ENCODE assay signal across 1 cellular context in genomic region chrX:153032397-153033118, GRCh38.
A peak's percentile ranks its signal among the peaks of the same experiment; 100 is the strongest.
TF ChIP-seq lines count a peak whose summit lies in the region.

No MANE protein-coding gene starts in this region.

TF ChIP-seq in HepG2, 621 proteins besides CTCF, POLR2A, EP300 and RAD21 (continued from another document and continues in another):
- TF ChIP-seq ZNF142 (CRISPR knock-in tag; IDR thresholded peaks at IDR 0.05) (no peak), ZBTB33 (CRISPR knock-in tag; IDR thresholded peaks at IDR 0.05) (0 out of 2 replicates have a peak, but pooled peaks have one; percentile 6), ZNF776 (CRISPR knock-in tag; IDR thresholded peaks at IDR 0.05) (no peak), ZBTB37 (CRISPR knock-in tag; IDR thresholded peaks at IDR 0.05) (no peak), PRPF4 (IDR thresholded peaks at IDR 0.05; ENCODE audit: low read depth, low read length, poor library complexity, severe bottlenecking) (no peak), HOXA5 (CRISPR knock-in tag; IDR thresholded peaks at IDR 0.05) (no peak), AGO2 (optimal IDR thresholded peaks at IDR 0.05; ENCODE audit: low read depth, low read length) (no peak), ONECUT2 (CRISPR knock-in tag; IDR thresholded peaks at IDR 0.05) (no peak), BCL6 (CRISPR knock-in tag; IDR thresholded peaks at IDR 0.05) (no peak), ZBTB40 (IDR thresholded peaks at IDR 0.05) (no peak), ZBTB40 (CRISPR knock-in tag; IDR thresholded peaks at IDR 0.05) (no peak), ZFP37 (CRISPR knock-in tag; IDR thresholded peaks at IDR 0.05; ENCODE audit: borderline replicate concordance) (no peak), ZBTB49 (CRISPR knock-in tag; IDR thresholded peaks at IDR 0.05; ENCODE audit: borderline replicate concordance) (no peak), ZNF547 (CRISPR knock-in tag; IDR thresholded peaks at IDR 0.05) (no peak), ZNF275 (CRISPR knock-in tag; IDR thresholded peaks at IDR 0.05; ENCODE audit: borderline replicate concordance) (no peak), ZNF281 (CRISPR knock-in tag; IDR thresholded peaks at IDR 0.05; ENCODE audit: borderline replicate concordance) (no peak), ZNF382 (CRISPR knock-in tag; IDR thresholded peaks at IDR 0.05; ENCODE audit: borderline replicate concordance) (no peak), ZNF7 (CRISPR knock-in tag; IDR thresholded peaks at IDR 0.05) (no peak), TRIM24 (CRISPR knock-in tag; IDR thresholded peaks at IDR 0.05) (no peak), FOXM1 (CRISPR knock-in tag; IDR thresholded peaks at IDR 0.05) (no peak), MTF1 (CRISPR knock-in tag; IDR thresholded peaks at IDR 0.05) (no peak)
